1 cellular context compared by ENCODE assay signal in genomic region chr7:39661960-39662359, GRCh38.
A peak's percentile ranks its signal among the peaks of the same experiment; 100 is the strongest.
TF ChIP-seq lines count a peak whose summit lies in the region.

No MANE protein-coding gene starts in this region.

TF ChIP-seq in HEK293, 187 proteins besides CTCF, POLR2A, EP300 and RAD21 (continued from another document):
- no peak for TF ChIP-seq ZNF280D (tag by site-specific recombination; IDR thresholded peaks at IDR 0.05)
- no peak for TF ChIP-seq ZNF10 (tag by site-specific recombination; IDR thresholded peaks at IDR 0.05)
- TF ChIP-seq ZNF585B (tag by site-specific recombination; IDR thresholded peaks at IDR 0.05): peak; percentile 87
- no peak for TF ChIP-seq HIC1 (tag by site-specific recombination; IDR thresholded peaks at IDR 0.05)
- no peak for TF ChIP-seq KLF10 (tag by site-specific recombination; IDR thresholded peaks at IDR 0.05)
- no peak for TF ChIP-seq KLF16 (tag by site-specific recombination; IDR thresholded peaks at IDR 0.05)
- no peak for TF ChIP-seq TCF7L2 (IDR thresholded peaks at IDR 0.05; ENCODE audit: borderline replicate concordance, low read depth, low read length)
- TF ChIP-seq ZNF157 (tag by site-specific recombination; IDR thresholded peaks at IDR 0.05): no peak
- no peak for TF ChIP-seq ZNF629 (tag by site-specific recombination; IDR thresholded peaks at IDR 0.05)
- no peak for TF ChIP-seq BCL6B (tag by site-specific recombination; IDR thresholded peaks at IDR 0.05)
